Comparison of ENCODE assay signal across 8 cellular contexts in the genomic region with DNA sequence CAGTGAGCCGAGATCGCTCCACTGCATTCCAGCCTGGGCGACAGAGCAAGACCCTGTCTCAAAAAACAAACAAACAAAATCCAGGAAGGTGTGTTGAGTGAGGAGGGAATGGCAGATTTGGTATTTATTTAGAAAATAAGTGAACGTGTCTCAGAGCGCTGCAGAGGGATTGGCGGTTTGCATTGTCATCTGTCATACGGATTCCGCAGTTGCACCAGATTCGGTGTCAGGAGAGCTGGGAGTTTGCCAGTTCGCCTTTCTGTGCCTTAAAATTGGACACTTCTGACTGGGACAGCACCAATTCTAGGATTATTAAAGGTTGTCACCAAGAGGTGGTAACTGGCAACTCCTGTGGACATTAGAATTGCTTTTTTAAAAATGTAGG. TPM values are rescaled to one million over a fixed set of nuclear protein-coding genes. Genes with fewer than 3 reads are reported as not detected.
A peak's percentile ranks its signal among the peaks of the same experiment; 100 is the strongest.
DNase-seq lines count a peak whose midpoint lies in the region; ATAC-seq, FAIRE-seq and TF ChIP-seq lines count a peak whose summit lies in the region.

No MANE protein-coding gene starts in this region.

- H3K4me1 ChIP-seq in HepG2 (ENCODE audit: insufficient read depth, low read length) (peaks cover 34% of the 10 kb centered on the region), testis (peaks cover 7% of the 10 kb centered on the region)

- no peaks in the 10 kb centered on the region for H3K27me3 Mint-ChIP-seq in MCF 10A (ENCODE audit: insufficient read depth, unreplicated experiment)

- no peaks in the 10 kb centered on the region for H3K9me3 ChIP-seq in HepG2 (ENCODE audit: low read length)
- H3K9me3 ChIP-seq in testis: no peaks in the 10 kb centered on the region

- in situ Hi-C loops in HepG2 (cut with HindIII; ENCODE audit: extremely low pct_ligation_motif_present, low pct_unique_long_range_greater_than_20kb): no loop called here

- peaks cover 23% of the 10 kb centered on the region for H4K20me1 ChIP-seq in HepG2 (ENCODE audit: insufficient read depth, low read length)

- H3K36me3 ChIP-seq in HepG2 (replicated peaks in 1 of 2; ENCODE audit: control insufficient read depth in 1 of 2, insufficient read depth in 2 of 2, low read length in 2 of 2) (peaks cover 8 to 23% of the 10 kb centered on the region in 2 experiments), testis (ENCODE audit: low read depth, missing control alignments) (no peaks in the 10 kb centered on the region)

- TF ChIP-seq RAD21 in HepG2 (CRISPR knock-in tag; IDR thresholded peaks at IDR 0.05): no peak

- no peak for TF ChIP-seq POLR2A in HepG2 (IDR thresholded peaks at IDR 0.05; ENCODE audit: insufficient read depth in 1 of 2, low read depth in 2 of 2, low read length in 2 of 2)
- no peak for TF ChIP-seq POLR2A in testis (IDR thresholded peaks at IDR 0.05)

- H3K27me3 ChIP-seq in HepG2 (ENCODE audit: control insufficient read depth in 1 of 2, insufficient read depth in 2 of 2, low read length in 2 of 2) (no peaks in the 10 kb centered on the region), testis (no peaks in the 10 kb centered on the region)

- peak; percentile 56 for FAIRE-seq in HepG2 (lab: Jason Lieb, UNC)

- no peaks in the 10 kb centered on the region for H3K9me3 Mint-ChIP-seq in MCF 10A (ENCODE audit: unreplicated experiment)

- TF ChIP-seq EP300 in HepG2 (IDR thresholded peaks at IDR 0.05; ENCODE audit: low read depth in 2 of 2, low read length in 2 of 2) (no peak), HepG2 (CRISPR knock-in tag; IDR thresholded peaks at IDR 0.05; ENCODE audit: borderline replicate concordance) (no peak)

- H3K36me3 Mint-ChIP-seq in MCF 10A (ENCODE audit: insufficient read depth, unreplicated experiment): peaks cover 19% of the 10 kb centered on the region

- peak overlapping the region; percentile 76 for H3K4me2 ChIP-seq in HepG2 (ENCODE audit: low read depth, low read length)

- CTCF ChIA-PET in MCF 10A (lab: Yijun Ruan, JAX): no interaction called here
- CTCF ChIA-PET in HepG2 (lab: Yijun Ruan, JAX; ENCODE audit: low intra/inter-chr PET ratio, low total read pairs): no interaction called here

- peak; percentile 37 for ATAC-seq in HepG2
- ATAC-seq in HG02678 (IDR thresholded peaks at IDR 0.05; ENCODE audit: unreplicated experiment): no peak
- no peak for ATAC-seq in HG03135 (IDR thresholded peaks at IDR 0.05; ENCODE audit: unreplicated experiment)

- peak overlapping the region; percentile 87 for H3K27ac Mint-ChIP-seq in MCF 10A (ENCODE audit: low read depth, unreplicated experiment)

- BruUV-seq in MCF 10A (replicated peaks; lab: Mats Ljungman, UMichigan) (no TSS peak), HepG2 (replicated peaks; lab: Mats Ljungman, UMichigan) (no TSS peak)

- DNase-seq in CD1c-positive myeloid dendritic cell (ENCODE audit: extremely low spot score): peak; percentile 34
- peak; percentile 25 for DNase-seq in LHCN-M2 (ENCODE audit: low read depth)
- peak; percentile 22 for DNase-seq in MCF 10A (ENCODE audit: unreplicated experiment)
- peak; percentile 30 for DNase-seq in HepG2 (ENCODE audit: low spot score)
- no peak for DNase-seq in testis
- no peak for DNase-seq in DMS79 (lab: John Stamatoyannopoulos, UW)

- peaks cover 36% of the 10 kb centered on the region for H3K79me2 ChIP-seq in HepG2 (ENCODE audit: insufficient read depth, low read length)

- POLR2A ChIA-PET in MCF 10A (lab: Yijun Ruan, JAX) (interaction anchor here (1.0 to 3.5 kb wide), 12 partner anchors 9 to 494 kb away, joined by 3 to 38 read pairs (median 4); partner anchors contain the start of genes CAGE1, RIOK1 and SSR1), HepG2 (lab: Yijun Ruan, JAX) (interaction anchor here (1.0 to 2.9 kb wide), 4 partner anchors 11 to 201 kb away, joined by 4 to 37 read pairs (median 19); partner anchors contain the start of genes CAGE1, DSP and RIOK1)

- peak overlapping the region; percentile 90 for H3K9ac ChIP-seq in HepG2 (ENCODE audit: insufficient read depth, low read depth, low read length)

- WGBS in HepG2 (ENCODE audit: low lambda C conversion rate): 0% methylated on average over 10 of the region's 10 CpGs
- WGBS in testis, 2 donors: 27 to 29% methylated on average over 10 of the region's 10 CpGs

- peak overlapping the region; percentile 90 for H3K4me3 Mint-ChIP-seq in MCF 10A (ENCODE audit: unreplicated experiment)

- peaks cover 34% of the 10 kb centered on the region for H3K4me1 Mint-ChIP-seq in MCF 10A (ENCODE audit: insufficient read depth, unreplicated experiment)

- H3K4me3 ChIP-seq in HepG2 (replicated peaks in 1 of 3; ENCODE audit: insufficient read depth in 1 of 3, low read depth in 2 of 3, low read length in 3 of 3): peak overlapping the region; percentile 77 to 88 (median 86)
- peak overlapping the region; percentile 84 to 88 for H3K4me3 ChIP-seq in testis

- intact Hi-C loops in MCF 10A (cut with micrococcal nuclease) (loop anchor here (1.0 kb wide), 1 partner anchor 166 kb away; no protein-coding TSS in a partner anchor), HepG2 (cut with micrococcal nuclease; ENCODE audit: unreplicated experiment) (loop anchor here (1.0 to 2.0 kb wide), 3 partner anchors 10 to 166 kb away; partner anchors contain the start of gene DSP), testis (cut with DNase I; ENCODE audit: low total_unique reads) (no loop called here)

- TF ChIP-seq CTCF in MCF 10A (IDR thresholded peaks at IDR 0.05; ENCODE audit: unreplicated experiment) (no peak), HepG2 (CRISPR knock-in tag; IDR thresholded peaks at IDR 0.05) (no peak), testis (IDR thresholded peaks at IDR 0.05) (no peak)

- H3K27ac ChIP-seq in HepG2 (ENCODE audit: extremely low read length, insufficient read depth, low read length) (peak overlapping the region; percentile 64), testis (peak overlapping the region in 1 of 2 donors; percentile 76)

- H2AFZ ChIP-seq in HepG2 (ENCODE audit: low read length): no peak overlapping the region

RNA-seq across cellular contexts. Expression of gene SNRNP48, which starts 0.9 kb away (rescaled TPM):
- total RNA-seq in LHCN-M2 (2014; rRNA removed) (13.0 and 15.7 TPM in 2 replicates), MCF 10A (2022) (10.2 and 11.2 TPM in 2 replicates), HepG2 (2016; rRNA removed; fragmentation: Illumina TruSeq; extraction: Trizol) (47.5 and 82.0 TPM in 2 replicates), testis (10 to 100 TPM in 1 of 2 donors, 1 to 10 TPM in 1; 8.5 to 10.7 TPM)
- 4.0 TPM for polyA plus RNA-seq in LHCN-M2 (2012)
- total RNA-seq in HepG2 (2016; cell fraction: cytosol; rRNA removed; fragmentation: Illumina TruSeq; extraction: Trizol; ENCODE audit: low read depth): 4.5 and 5.3 TPM in 2 replicates
- 53.2 and 86.1 TPM in 2 replicates for total RNA-seq in HepG2 (2016; cell fraction: insoluble cytoplasmic fraction; rRNA removed; fragmentation: Illumina TruSeq; extraction: Trizol)
- 13.9 and 17.5 TPM in 2 replicates for total RNA-seq in HepG2 (2016; cell fraction: membrane; rRNA removed; fragmentation: Illumina TruSeq; extraction: Trizol)
- 32.5 and 36.4 TPM in 2 replicates for total RNA-seq in HepG2 (2016; cell fraction: nucleus; rRNA removed; fragmentation: Illumina TruSeq; extraction: Trizol)
- polyA plus RNA-seq in HepG2 (2011; rRNA removed) (11.6 and 17.5 TPM in 2 replicates), testis (ENCODE audit: insufficient read depth, low read depth, low replicate concordance) (5.6 TPM)
- polyA plus RNA-seq in HepG2 (2011; cell fraction: cytosol; rRNA removed): 7.7 and 8.9 TPM in 2 replicates
- polyA plus RNA-seq in HepG2 (2011; cell fraction: nucleus; rRNA removed): 7.9 and 11.5 TPM in 2 replicates
- polyA plus RNA-seq in HepG2 (2012): 12.4 and 15.5 TPM in 2 replicates
- polyA plus RNA-seq in HepG2 (2016; cell fraction: cytosol; fragmentation: Illumina TruSeq; extraction: Trizol; ENCODE audit: low read depth): 2.1 and 2.4 TPM in 2 replicates
- polyA plus RNA-seq in HepG2 (2016; cell fraction: insoluble cytoplasmic fraction; fragmentation: Illumina TruSeq; extraction: Trizol; ENCODE audit: low read depth): 53.9 and 61.3 TPM in 2 replicates
- 6.2 and 7.3 TPM in 2 replicates for polyA plus RNA-seq in HepG2 (2016; cell fraction: membrane; fragmentation: Illumina TruSeq; extraction: Trizol; ENCODE audit: low read depth)
- 40.0 and 41.7 TPM in 2 replicates for polyA plus RNA-seq in HepG2 (2016; cell fraction: nucleus; fragmentation: Illumina TruSeq; extraction: Trizol; ENCODE audit: insufficient read depth, low read depth)
- 7.8 and 10.6 TPM in 2 replicates for polyA minus RNA-seq in HepG2 (2011; rRNA and poly(A)+ RNA removed; ENCODE audit: low replicate concordance)
- polyA minus RNA-seq in HepG2 (2011; cell fraction: cytosol; rRNA and poly(A)+ RNA removed): 9.2 and 11.9 TPM in 2 replicates
- polyA minus RNA-seq in HepG2 (2011; cell fraction: nucleus; rRNA and poly(A)+ RNA removed): 28.1 and 32.1 TPM in 2 replicates

RNA-seq across cellular contexts. Expression of gene DSP, which starts 49.4 kb away (rescaled TPM):
- total RNA-seq in LHCN-M2 (2014; rRNA removed): 4.5 and 5.5 TPM in 2 replicates
- polyA plus RNA-seq in LHCN-M2 (2012): 31.8 TPM
- total RNA-seq in MCF 10A (2022): 163 and 227 TPM in 2 replicates
- total RNA-seq in HepG2 (2016; rRNA removed; fragmentation: Illumina TruSeq; extraction: Trizol): 89.8 and 133 TPM in 2 replicates
- 7.1 and 8.3 TPM in 2 replicates for total RNA-seq in HepG2 (2016; cell fraction: cytosol; rRNA removed; fragmentation: Illumina TruSeq; extraction: Trizol; ENCODE audit: low read depth)
- total RNA-seq in HepG2 (2016; cell fraction: insoluble cytoplasmic fraction; rRNA removed; fragmentation: Illumina TruSeq; extraction: Trizol): 86.8 and 115 TPM in 2 replicates
- total RNA-seq in HepG2 (2016; cell fraction: membrane; rRNA removed; fragmentation: Illumina TruSeq; extraction: Trizol): 25.8 and 26.4 TPM in 2 replicates
- 108 and 127 TPM in 2 replicates for total RNA-seq in HepG2 (2016; cell fraction: nucleus; rRNA removed; fragmentation: Illumina TruSeq; extraction: Trizol)
- 101 and 117 TPM in 2 replicates for polyA plus RNA-seq in HepG2 (2011; rRNA removed)
- 90.6 and 111 TPM in 2 replicates for polyA plus RNA-seq in HepG2 (2011; cell fraction: cytosol; rRNA removed)
- polyA plus RNA-seq in HepG2 (2011; cell fraction: nucleus; rRNA removed): 212 and 239 TPM in 2 replicates
- polyA plus RNA-seq in HepG2 (2012): 214 and 279 TPM in 2 replicates
- 1.6 and 1.8 TPM in 2 replicates for polyA plus RNA-seq in HepG2 (2016; cell fraction: cytosol; fragmentation: Illumina TruSeq; extraction: Trizol; ENCODE audit: low read depth)
- polyA plus RNA-seq in HepG2 (2016; cell fraction: insoluble cytoplasmic fraction; fragmentation: Illumina TruSeq; extraction: Trizol; ENCODE audit: low read depth): 60.1 and 69.4 TPM in 2 replicates
- polyA plus RNA-seq in HepG2 (2016; cell fraction: membrane; fragmentation: Illumina TruSeq; extraction: Trizol; ENCODE audit: low read depth): 3.9 and 5.4 TPM in 2 replicates
- 79.3 and 87.4 TPM in 2 replicates for polyA plus RNA-seq in HepG2 (2016; cell fraction: nucleus; fragmentation: Illumina TruSeq; extraction: Trizol; ENCODE audit: insufficient read depth, low read depth)
- 21.3 and 192 TPM in 2 replicates for polyA minus RNA-seq in HepG2 (2011; rRNA and poly(A)+ RNA removed; ENCODE audit: low replicate concordance)
- 301 and 325 TPM in 2 replicates for polyA minus RNA-seq in HepG2 (2011; cell fraction: cytosol; rRNA and poly(A)+ RNA removed)
- 412 and 443 TPM in 2 replicates for polyA minus RNA-seq in HepG2 (2011; cell fraction: nucleus; rRNA and poly(A)+ RNA removed)
- 1 to 10 TPM; 3.6 to 4.1 TPM for total RNA-seq in testis
- 4.5 TPM for polyA plus RNA-seq in testis (ENCODE audit: insufficient read depth, low read depth, low replicate concordance)

Comparison
In these comparisons a context has a peak if more than half of its experiments do, and no peak if none do; other contexts are left out.
1. DNase-seq: peak in CD1c-positive myeloid dendritic cell (single experiment), LHCN-M2 (single experiment), MCF 10A (single experiment) and HepG2 (single experiment); none in testis (single experiment) and DMS79 (single experiment).